In genomic region chr16:88856828-88857727, GRCh38 we compare ENCODE assay signal across 1 cellular context.
TF ChIP-seq lines count a peak whose summit lies in the region.

Gene GALNS (minus strand): TSS chr16:88856947. CDS start chr16:88856877, 70 bp downstream.
Gene TRAPPC2L (plus strand): TSS chr16:88857127. CDS start chr16:88857151, 24 bp downstream.

TF ChIP-seq in HEK293, 187 proteins besides CTCF, POLR2A, EP300 and RAD21 (continued from another document and continues in another):
- 0 out of 2 replicates have a peak, but pooled peaks have one; percentile 50 for TF ChIP-seq PRDM2 (tag by site-specific recombination; IDR thresholded peaks at IDR 0.05; ENCODE audit: borderline replicate concordance)
- peak; percentile 78 for TF ChIP-seq SP3 (tag by site-specific recombination; IDR thresholded peaks at IDR 0.05)
- no peak for TF ChIP-seq ZEB2 (tag by site-specific recombination; IDR thresholded peaks at IDR 0.05)
- no peak for TF ChIP-seq ZNF560 (tag by site-specific recombination; IDR thresholded peaks at IDR 0.05; ENCODE audit: borderline replicate concordance)
- TF ChIP-seq KLF17 (tag by site-specific recombination; IDR thresholded peaks at IDR 0.05): 0 out of 2 replicates have a peak, but pooled peaks have one; percentile 16
- TF ChIP-seq PBX3 (CRISPR knock-in tag; IDR thresholded peaks at IDR 0.05): no peak
- TF ChIP-seq INSM2 (tag by site-specific recombination; IDR thresholded peaks at IDR 0.05): 0 out of 2 replicates have a peak, but pooled peaks have one; percentile 14
- TF ChIP-seq ZNF391 (tag by site-specific recombination; IDR thresholded peaks at IDR 0.05; ENCODE audit: borderline replicate concordance, low read depth): peak; percentile 42; the same call in 1 of the 2 replicates
- TF ChIP-seq KLF10 (tag by site-specific recombination; IDR thresholded peaks at IDR 0.05): peak; percentile 93
- TF ChIP-seq ZNF350 (tag by site-specific recombination; IDR thresholded peaks at IDR 0.05): no peak
- no peak for TF ChIP-seq ZNF148 (tag by site-specific recombination; IDR thresholded peaks at IDR 0.05; ENCODE audit: borderline replicate concordance)
- TF ChIP-seq TSHZ1 (tag by site-specific recombination; IDR thresholded peaks at IDR 0.05; ENCODE audit: borderline replicate concordance): peak; percentile 37; the same call in 1 of the 2 replicates
- 0 out of 2 replicates have a peak, but pooled peaks have one; percentile 14 for TF ChIP-seq ZNF629 (tag by site-specific recombination; IDR thresholded peaks at IDR 0.05)
- TF ChIP-seq ZNF76 (tag by site-specific recombination; IDR thresholded peaks at IDR 0.05; ENCODE audit: borderline replicate concordance, low read depth): peak; percentile 26; the same call in 1 of the 2 replicates
- TF ChIP-seq SP7 (tag by site-specific recombination; IDR thresholded peaks at IDR 0.05): peak; percentile 46; the same call in 1 of the 2 replicates
- no peak for TF ChIP-seq ZNF585B (tag by site-specific recombination; IDR thresholded peaks at IDR 0.05)
- peak; percentile 66 for TF ChIP-seq KLF8 (tag by site-specific recombination; IDR thresholded peaks at IDR 0.05)
- TF ChIP-seq ZNF48 (tag by site-specific recombination; IDR thresholded peaks at IDR 0.05): no peak
- TF ChIP-seq KLF16 (tag by site-specific recombination; IDR thresholded peaks at IDR 0.05): peak; percentile 82
- TF ChIP-seq PATZ1 (tag by site-specific recombination; IDR thresholded peaks at IDR 0.05): 0 out of 2 replicates have a peak, but pooled peaks have one; percentile 23
- no peak for TF ChIP-seq ZNF354C (tag by site-specific recombination; IDR thresholded peaks at IDR 0.05; ENCODE audit: borderline replicate concordance, low read depth)
- TF ChIP-seq ZNF549 (tag by site-specific recombination; IDR thresholded peaks at IDR 0.05): no peak
- 0 out of 2 replicates have a peak, but pooled peaks have one; percentile 16 for TF ChIP-seq GLIS2 (tag by site-specific recombination; IDR thresholded peaks at IDR 0.05)
- no peak for TF ChIP-seq MZF1 (tag by site-specific recombination; IDR thresholded peaks at IDR 0.05; ENCODE audit: borderline replicate concordance)
- peak; percentile 56; the same call in 1 of the 2 replicates for TF ChIP-seq ZNF692 (tag by site-specific recombination; IDR thresholded peaks at IDR 0.05)
- no peak for TF ChIP-seq ZNF214 (tag by site-specific recombination; IDR thresholded peaks at IDR 0.05; ENCODE audit: borderline replicate concordance)
- no peak for TF ChIP-seq ZNF324 (tag by site-specific recombination; IDR thresholded peaks at IDR 0.05)
- TF ChIP-seq ZNF660 (tag by site-specific recombination; IDR thresholded peaks at IDR 0.05): peak; percentile 74; the same call in 1 of the 2 replicates
- TF ChIP-seq ZNF777 (tag by site-specific recombination; IDR thresholded peaks at IDR 0.05; ENCODE audit: borderline replicate concordance): peak; percentile 52; the same call in 1 of the 2 replicates
- TF ChIP-seq ZNF530 (tag by site-specific recombination; IDR thresholded peaks at IDR 0.05; ENCODE audit: low read depth): no peak
- TF ChIP-seq ZNF311 (tag by site-specific recombination; IDR thresholded peaks at IDR 0.05; ENCODE audit: borderline replicate concordance): no peak
- TF ChIP-seq ZNF157 (tag by site-specific recombination; IDR thresholded peaks at IDR 0.05): 0 out of 2 replicates have a peak, but pooled peaks have one; percentile 27
- 0 out of 2 replicates have a peak, but pooled peaks have one; percentile 19 for TF ChIP-seq ZBTB8A (tag by site-specific recombination; IDR thresholded peaks at IDR 0.05)
- TF ChIP-seq GLIS1 (tag by site-specific recombination; IDR thresholded peaks at IDR 0.05): peak; percentile 34; the same call in 1 of the 2 replicates
- TF ChIP-seq YY2 (tag by site-specific recombination; IDR thresholded peaks at IDR 0.05): peak; percentile 94
